In the genomic region with DNA sequence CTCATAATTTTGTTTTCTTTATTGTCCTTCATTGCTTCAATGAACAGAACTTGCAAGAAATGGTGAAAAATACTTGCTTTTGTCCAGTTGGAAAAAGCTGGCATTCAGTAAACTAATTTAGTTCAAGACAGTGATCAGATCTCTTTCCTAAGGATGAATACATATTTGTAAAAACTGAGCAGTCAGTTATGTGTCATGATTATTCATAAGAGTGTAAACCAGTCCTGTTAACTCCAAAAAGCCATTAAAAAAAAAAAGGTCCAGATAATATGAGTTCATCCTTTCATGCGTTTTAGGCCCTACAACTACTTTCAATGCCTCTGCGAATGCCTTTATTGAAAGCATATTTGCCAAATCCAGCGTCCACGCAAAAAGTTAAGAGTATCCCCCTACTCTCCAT, we compare ENCODE assay signal across 7 cellular contexts. TPM values are rescaled to one million over a fixed set of nuclear protein-coding genes. Genes with fewer than 3 reads are reported as not detected.
DNase-seq lines count a peak whose midpoint lies in the region; ATAC-seq, FAIRE-seq and TF ChIP-seq lines count a peak whose summit lies in the region.

No MANE protein-coding gene starts in this region.

- 0% methylated on average over 4 of the region's 4 CpGs for WGBS in gastroesophageal sphincter (ENCODE audit: low coverage in 1 of 2), 2 donors
- WGBS in small intestine, 3 donors: 0 to 1% (median 1%) methylated on average over 4 of the region's 4 CpGs

- H3K27me3 ChIP-seq in SU-DHL-6 (ENCODE audit: low read length): no peaks in the 10 kb centered on the region
- H3K27me3 ChIP-seq in gastroesophageal sphincter: no peaks in the 10 kb centered on the region
- H3K27me3 ChIP-seq in small intestine (ENCODE audit: control insufficient read depth in 2 of 2, insufficient read depth in 2 of 2, low read length in 2 of 2): no peaks in the 10 kb centered on the region

- H3K36me3 ChIP-seq in SU-DHL-6 (ENCODE audit: low read length) (peaks cover 5% of the 10 kb centered on the region; the same call in 1 of the 2 replicates), gastroesophageal sphincter (peaks cover 0 to 35% of the 10 kb centered on the region in 2 donors), small intestine (ENCODE audit: control insufficient read depth in 2 of 2, insufficient read depth in 2 of 2, low read length in 2 of 2) (peaks cover 2 to 3% of the 10 kb centered on the region in 2 donors)

- no peak for TF ChIP-seq POLR2A in gastroesophageal sphincter (IDR thresholded peaks at IDR 0.05)

- DNase-seq in HCEC 1CT (peak; percentile 57), small intestine (no peak), HuH-7.5 (ENCODE audit: low spot score) (no peak)

- peaks cover 9% of the 10 kb centered on the region for H3K79me2 ChIP-seq in SU-DHL-6 (ENCODE audit: insufficient read depth, low read length)

- TF ChIP-seq EP300 in gastroesophageal sphincter (IDR thresholded peaks at IDR 0.05): no peak

- TF ChIP-seq CTCF in SU-DHL-6 (IDR thresholded peaks at IDR 0.05; ENCODE audit: insufficient read depth, low read length, poor library complexity, severe bottlenecking) (no peak), gastroesophageal sphincter (IDR thresholded peaks at IDR 0.05) (no peak)

- no peak overlapping the region for H3K27ac ChIP-seq in SU-DHL-6 (ENCODE audit: low read depth, low read length)
- H3K27ac ChIP-seq in gastroesophageal sphincter: peak overlapping the region in 3 of 4 donors; percentile 83 to 91 (median 90)
- H3K27ac ChIP-seq in small intestine (ENCODE audit: low read depth in 1 of 2, low read length in 1 of 2): peak overlapping the region; percentile 77 to 88

- ATAC-seq in gastroesophageal sphincter (no peak), HG03196 (IDR thresholded peaks at IDR 0.05; ENCODE audit: unreplicated experiment) (no peak), GM19463 (IDR thresholded peaks at IDR 0.05; ENCODE audit: unreplicated experiment) (no peak)

- peak overlapping the region; percentile 78 for H2AFZ ChIP-seq in SU-DHL-6 (ENCODE audit: low read depth, low read length, severe bottlenecking)

- H3F3A ChIP-seq in SU-DHL-6 (ENCODE audit: insufficient read depth): peaks cover 5% of the 10 kb centered on the region; the same call in 1 of the 2 replicates

- H4K20me1 ChIP-seq in SU-DHL-6 (ENCODE audit: low read depth, low read length): no peaks in the 10 kb centered on the region

- H3K4me3 ChIP-seq in SU-DHL-6 (ENCODE audit: insufficient read depth, low read length, poor library complexity, severe bottlenecking) (peak overlapping the region; percentile 89), gastroesophageal sphincter (peak overlapping the region; percentile 52 to 71), small intestine (ENCODE audit: low read depth in 1 of 2, low read length in 2 of 2) (peak overlapping the region; percentile 85 to 94)

- peak overlapping the region; percentile 95 for H3K4me2 ChIP-seq in SU-DHL-6 (ENCODE audit: low read depth, low read length, poor library complexity, severe bottlenecking)

- no peak for FAIRE-seq in small intestine (lab: Jason Lieb, UNC)

- H3K9ac ChIP-seq in SU-DHL-6 (ENCODE audit: low read length): peak overlapping the region; percentile 88

- H3K4me1 ChIP-seq in gastroesophageal sphincter: peaks cover 0 to 37% (median 4%) of the 10 kb centered on the region in 3 donors
- H3K4me1 ChIP-seq in small intestine (ENCODE audit: control insufficient read depth in 2 of 2, insufficient read depth in 1 of 2, low read depth in 1 of 2, low read length in 1 of 2): peaks cover 2 to 6% of the 10 kb centered on the region in 2 donors

- H3K9me3 ChIP-seq in SU-DHL-6 (ENCODE audit: insufficient read depth, low read length) (no peaks in the 10 kb centered on the region), gastroesophageal sphincter (no peaks in the 10 kb centered on the region), small intestine (ENCODE audit: control insufficient read depth, low read depth) (no peaks in the 10 kb centered on the region)

- H3K9me2 ChIP-seq in SU-DHL-6 (replicated peaks; ENCODE audit: insufficient read depth, low read length): no peaks in the 10 kb centered on the region

RNA-seq across cellular contexts. Expression of a gene that starts 0.6 kb away (rescaled TPM):
- total RNA-seq in gastroesophageal sphincter: 10 to 100 TPM; 10.1 to 19.3 (median 13.1) TPM
- polyA plus RNA-seq in small intestine: 10 to 100 TPM in 1 of 3 donors, 1 to 10 TPM in 2; 7.3 to 15.3 (median 7.8) TPM

RNA-seq across cellular contexts. Expression of a gene that starts 0.7 kb away (rescaled TPM):
- total RNA-seq in gastroesophageal sphincter: 1 to 10 TPM; 3.2 to 6.4 (median 4.4) TPM
- 1 to 10 TPM; 1.1 to 1.7 (median 1.4) TPM for polyA plus RNA-seq in small intestine
